17 cellular contexts compared by ENCODE assay signal in genomic region chr13:99290890-99291289, GRCh38. TPM values are rescaled to one million over a fixed set of nuclear protein-coding genes. Genes with fewer than 3 reads are reported as not detected.
DNase-seq lines count a peak whose midpoint lies in the region; ATAC-seq and TF ChIP-seq lines count a peak whose summit lies in the region.
"Had no signal": no experiment of that assay in that cellular context is flagged by ENCODE, and none has a peak within 500 bp of the region (broad histone marks: within the 10 kb centered on the region; RNA-seq: fewer than 3 reads in every experiment).

No MANE protein-coding gene starts in this region.

- peaks cover 79% of the 10 kb centered on the region for H3K4me1 Mint-ChIP-seq in stimulated activated naive CD8-positive, alpha-beta T cell treated with anti-CD3 and anti-CD28 coated beads, Interleukin-15, amount 100 ng/mL, for 72 hours
- peaks cover 73% of the 10 kb centered on the region for H3K4me1 Mint-ChIP-seq in activated CD8-positive, alpha-beta T cell treated with anti-CD3 and anti-CD28 coated beads, Interleukin-2, amount 10 ng/mL, durations not matched to agents 7 days and 5 days (ENCODE audit: low read depth)

- H3K27ac Mint-ChIP-seq in stimulated activated naive CD8-positive, alpha-beta T cell treated with anti-CD3 and anti-CD28 coated beads, Interleukin-15, amount 100 ng/mL, for 72 hours = peak overlapping the region in 1 of 2 donors; percentile 96
- peak overlapping the region; percentile 41 for H3K27ac Mint-ChIP-seq in activated CD8-positive, alpha-beta T cell treated with anti-CD3 and anti-CD28 coated beads, Interleukin-2, amount 10 ng/mL, durations not matched to agents 7 days and 5 days
- H3K27ac Mint-ChIP-seq: nephron had no signal

- no peaks in the 10 kb centered on the region for H3K27me3 Mint-ChIP-seq in stimulated activated naive CD8-positive, alpha-beta T cell treated with anti-CD3 and anti-CD28 coated beads, Interleukin-15, amount 100 ng/mL, for 72 hours
- no peaks in the 10 kb centered on the region for H3K27me3 Mint-ChIP-seq in activated CD8-positive, alpha-beta T cell treated with anti-CD3 and anti-CD28 coated beads, Interleukin-2, amount 10 ng/mL, durations not matched to agents 7 days and 5 days (ENCODE audit: low read depth)

- no peak for DNase-seq in stimulated activated naive CD8-positive, alpha-beta T cell treated with anti-CD3 and anti-CD28 coated beads, Interleukin-15, Interleukin-2, amounts not matched to agents 100 U/mL and 50 U/mL, for 24 hours
- DNase-seq in stimulated activated naive CD8-positive, alpha-beta T cell treated with anti-CD3 and anti-CD28 coated beads, Interleukin-15, amount 100 ng/mL, for 72 hours = no peak
- DNase-seq in activated CD8-positive, alpha-beta T cell treated with anti-CD3 and anti-CD28 coated beads, Interleukin-2, amount 10 ng/mL, durations not matched to agents 7 days and 5 days = no peak
- DNase-seq in ecto neural progenitor cell (ENCODE audit: low spot score) = no peak
- DNase-seq: colonic mucosa, H9, NCI-H1436, retina, substantia nigra, SW 1271 had no signal

- ATAC-seq in stimulated activated naive CD8-positive, alpha-beta T cell treated with anti-CD3 and anti-CD28 coated beads, Interleukin-15, Interleukin-2, amounts not matched to agents 100 U/mL and 50 U/mL, for 24 hours = peak; percentile 19
- ATAC-seq in stimulated activated naive CD8-positive, alpha-beta T cell treated with anti-CD3 and anti-CD28 coated beads, Interleukin-15, amount 100 ng/mL, for 72 hours = no peak
- ATAC-seq in activated CD8-positive, alpha-beta T cell treated with anti-CD3 and anti-CD28 coated beads, Interleukin-2, amount 10 ng/mL, durations not matched to agents 7 days and 5 days = no peak
- peak; percentile 70 for ATAC-seq in esophagus mucosa
- no peak for ATAC-seq in HG03457 (IDR thresholded peaks at IDR 0.05; ENCODE audit: unreplicated experiment)
- ATAC-seq in SK-N-SH treated with all-trans-retinoic acid at 6 μM for 48 hours = no peak

- CTCF ChIA-PET in activated CD8-positive, alpha-beta T cell treated with anti-CD3 and anti-CD28 coated beads, Interleukin-2, amount 10 ng/mL, durations not matched to agents 7 days and 5 days (lab: Charles Lee) = interaction anchor here (0.6 to 2.5 kb wide), 2 partner anchors 8 to 21 kb away, joined by 3 to 9 read pairs; no protein-coding TSS in a partner anchor

- no peaks in the 10 kb centered on the region for H3K9me3 Mint-ChIP-seq in stimulated activated naive CD8-positive, alpha-beta T cell treated with anti-CD3 and anti-CD28 coated beads, Interleukin-15, amount 100 ng/mL, for 72 hours
- no peaks in the 10 kb centered on the region for H3K9me3 Mint-ChIP-seq in activated CD8-positive, alpha-beta T cell treated with anti-CD3 and anti-CD28 coated beads, Interleukin-2, amount 10 ng/mL, durations not matched to agents 7 days and 5 days (ENCODE audit: insufficient read depth)
- H3K9me3 Mint-ChIP-seq: H9, nephron had no signal

- peaks cover 66% of the 10 kb centered on the region for H3K36me3 Mint-ChIP-seq in activated CD8-positive, alpha-beta T cell treated with anti-CD3 and anti-CD28 coated beads, Interleukin-2, amount 10 ng/mL, durations not matched to agents 7 days and 5 days (ENCODE audit: low read depth)

- H3K4me3 Mint-ChIP-seq in stimulated activated naive CD8-positive, alpha-beta T cell treated with anti-CD3 and anti-CD28 coated beads, Interleukin-15, amount 100 ng/mL, for 72 hours = peak overlapping the region in 1 of 2 donors; percentile 1
- H3K4me3 Mint-ChIP-seq in activated CD8-positive, alpha-beta T cell treated with anti-CD3 and anti-CD28 coated beads, Interleukin-2, amount 10 ng/mL, durations not matched to agents 7 days and 5 days = no peak overlapping the region
- H3K4me3 Mint-ChIP-seq: H9, nephron had no signal

- POLR2A ChIA-PET in activated CD8-positive, alpha-beta T cell treated with anti-CD3 and anti-CD28 coated beads, Interleukin-2, amount 10 ng/mL, durations not matched to agents 7 days and 5 days (lab: Charles Lee) = no interaction called here

TF ChIP-seq in SK-N-SH treated with all-trans-retinoic acid at 6 μM for 48 hours, 23 proteins besides CTCF, POLR2A, EP300 and RAD21:
- TF ChIP-seq ISL1 (CRISPR knock-in tag; IDR thresholded peaks at IDR 0.05) (no peak), PPARA (CRISPR knock-in tag; IDR thresholded peaks at IDR 0.05; ENCODE audit: borderline replicate concordance) (no peak), CSRNP3 (CRISPR knock-in tag; IDR thresholded peaks at IDR 0.05) (no peak), ZNF565 (CRISPR knock-in tag; conservative IDR thresholded peaks at IDR 0.05; ENCODE audit: low read depth) (no peak), ZNF70 (CRISPR knock-in tag; IDR thresholded peaks at IDR 0.05) (no peak), RARB (CRISPR knock-in tag; IDR thresholded peaks at IDR 0.05) (no peak), TOX (CRISPR knock-in tag; IDR thresholded peaks at IDR 0.05; ENCODE audit: borderline replicate concordance) (no peak), POU6F1 (CRISPR knock-in tag; IDR thresholded peaks at IDR 0.05; ENCODE audit: borderline replicate concordance, low read depth) (no peak), TSHZ2 (CRISPR knock-in tag; IDR thresholded peaks at IDR 0.05) (no peak), ZFP3 (CRISPR knock-in tag; IDR thresholded peaks at IDR 0.05) (no peak)

RNA-seq across cellular contexts. Expression of gene GPR183, which starts 16.3 kb away (rescaled TPM):
- total RNA-seq in activated CD8-positive, alpha-beta T cell treated with anti-CD3 and anti-CD28 coated beads, Interleukin-2, amount 10 ng/mL, durations not matched to agents 7 days and 5 days = 1 to 10 TPM; 5.0 to 5.2 TPM
- total RNA-seq in esophagus mucosa = 0.76 TPM
- total RNA-seq: H9 had no signal

RNA-seq across cellular contexts. Expression of gene GPR18, which starts 32.7 kb away (rescaled TPM):
- total RNA-seq in activated CD8-positive, alpha-beta T cell treated with anti-CD3 and anti-CD28 coated beads, Interleukin-2, amount 10 ng/mL, durations not matched to agents 7 days and 5 days = 10 to 100 TPM; 16.2 to 16.6 TPM
- total RNA-seq in esophagus mucosa = not detected
- total RNA-seq: glomerular endothelial cell, H9, LHCN-M2, lower leg skin had no signal

Comparison
In these comparisons a context has a peak if more than half of its experiments do, and no peak if none do; other contexts are left out.
1. ATAC-seq: peak in stimulated activated naive CD8-positive, alpha-beta T cell treated with anti-CD3 and anti-CD28 coated beads, Interleukin-15, Interleukin-2, amounts not matched to agents 100 U/mL and 50 U/mL, for 24 hours (single experiment) and esophagus mucosa (single experiment); none in stimulated activated naive CD8-positive, alpha-beta T cell treated with anti-CD3 and anti-CD28 coated beads, Interleukin-15, amount 100 ng/mL, for 72 hours (single experiment), activated CD8-positive, alpha-beta T cell treated with anti-CD3 and anti-CD28 coated beads, Interleukin-2, amount 10 ng/mL, durations not matched to agents 7 days and 5 days (single experiment), HG03457 (single experiment) and SK-N-SH treated with all-trans-retinoic acid at 6 μM for 48 hours (single experiment).
2. RNA of gene GPR18, which starts 32.7 kb away (total RNA-seq): 16.2 to 16.6 TPM in activated CD8-positive, alpha-beta T cell treated with anti-CD3 and anti-CD28 coated beads, Interleukin-2, amount 10 ng/mL, durations not matched to agents 7 days and 5 days; not detected in esophagus mucosa (single experiment); every median in the first group is over 10 times any median in the second.